In the genomic region with DNA sequence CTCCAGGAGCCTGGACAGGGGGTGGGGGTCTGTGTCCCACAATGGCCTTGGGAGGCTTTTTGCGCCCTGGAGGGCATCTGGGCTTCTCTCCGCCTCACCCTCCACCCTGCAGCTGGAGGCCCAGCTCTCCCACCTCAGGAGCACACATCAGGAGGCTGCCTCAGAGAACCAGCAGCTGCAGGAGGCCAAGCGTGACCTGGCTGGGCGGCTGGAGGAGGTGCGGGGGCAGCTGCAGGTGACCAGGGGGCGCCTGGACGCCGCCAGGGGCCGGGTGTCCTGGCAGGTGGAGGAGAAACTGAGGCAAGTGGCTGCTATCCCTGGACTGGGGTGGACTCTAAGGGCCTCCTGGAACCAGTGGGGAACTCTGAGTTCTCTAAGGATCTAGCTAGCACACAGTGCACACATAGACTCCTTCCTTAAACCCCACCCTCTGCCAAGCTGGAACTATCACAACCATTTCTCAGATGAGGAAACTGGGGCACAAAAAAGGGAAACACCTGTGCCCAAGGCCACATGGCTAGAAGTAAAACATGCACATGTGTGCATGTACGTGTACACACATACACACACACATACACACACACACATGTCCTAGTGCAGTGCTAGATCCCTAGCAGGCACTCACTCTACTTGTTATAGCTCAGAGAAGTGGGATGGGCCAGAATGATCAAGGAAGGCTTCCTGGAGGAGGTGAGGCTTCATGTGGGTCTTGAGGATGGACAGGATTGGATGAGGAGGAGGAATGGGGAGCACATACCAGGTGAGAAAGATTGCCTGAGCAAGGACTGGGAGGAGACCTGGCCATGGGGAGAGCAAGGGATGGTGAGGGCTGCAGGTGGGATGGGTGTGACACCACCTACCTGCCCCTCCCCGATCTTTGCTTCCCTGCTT, we compare ENCODE assay signal across 25 cellular contexts. TPM values are rescaled to one million over a fixed set of nuclear protein-coding genes. Genes with fewer than 3 reads are reported as not detected.
DNase-seq lines count a peak whose midpoint lies in the region; ATAC-seq, FAIRE-seq and TF ChIP-seq lines count a peak whose summit lies in the region.
"Had no signal": no experiment of that assay in that cellular context is flagged by ENCODE, and none has a peak within 500 bp of the region (broad histone marks: within the 10 kb centered on the region; RNA-seq: fewer than 3 reads in every experiment).

No MANE protein-coding gene starts in this region.

- no peaks in the 10 kb centered on the region for H3K27me3 Mint-ChIP-seq in activated CD4-positive, alpha-beta T cell treated with anti-CD3 and anti-CD28 coated beads, Interleukin-2, amount 10 ng/mL, durations not matched to agents 24 days and 14 days
- H3K27me3 Mint-ChIP-seq in endodermal cell (ENCODE audit: insufficient read depth) = no peaks in the 10 kb centered on the region
- no peaks in the 10 kb centered on the region for H3K27me3 Mint-ChIP-seq in stimulated activated memory B cell treated with anti-CD40 and anti-IgM and Interleukin-4, amounts not matched to agents 10 μg/mL and 1 μg/mL and 100 μg/mL, for 72 hours

- H3K9me3 ChIP-seq in endodermal cell (ENCODE audit: control insufficient read depth, low read length) (no peaks in the 10 kb centered on the region), small intestine (ENCODE audit: control insufficient read depth, low read depth) (no peaks in the 10 kb centered on the region)

- ATAC-seq in stimulated activated memory B cell treated with anti-CD40 and anti-IgM and Interleukin-4, amounts not matched to agents 10 μg/mL and 1 μg/mL and 100 μg/mL, for 72 hours = peak; percentile 17
- ATAC-seq: SK-N-SH treated with all-trans-retinoic acid at 6 μM for 48 hours had no signal

- H3K36me3 Mint-ChIP-seq in activated CD4-positive, alpha-beta T cell treated with anti-CD3 and anti-CD28 coated beads, Interleukin-2, amount 10 ng/mL, durations not matched to agents 24 days and 14 days (ENCODE audit: low read depth) = no peaks in the 10 kb centered on the region
- H3K36me3 Mint-ChIP-seq in endodermal cell (ENCODE audit: low read depth) = no peaks in the 10 kb centered on the region
- H3K36me3 Mint-ChIP-seq in stimulated activated memory B cell treated with anti-CD40 and anti-IgM and Interleukin-4, amounts not matched to agents 10 μg/mL and 1 μg/mL and 100 μg/mL, for 72 hours = no peaks in the 10 kb centered on the region

- TF ChIP-seq CTCF in endodermal cell (conservative IDR thresholded peaks at IDR 0.05) = no peak

- peak overlapping the region; percentile 32 for H3K27ac Mint-ChIP-seq in activated CD4-positive, alpha-beta T cell treated with anti-CD3 and anti-CD28 coated beads, Interleukin-2, amount 10 ng/mL, durations not matched to agents 24 days and 14 days
- H3K27ac Mint-ChIP-seq in endodermal cell = no peak overlapping the region
- H3K27ac Mint-ChIP-seq in stimulated activated memory B cell treated with anti-CD40 and anti-IgM and Interleukin-4, amounts not matched to agents 10 μg/mL and 1 μg/mL and 100 μg/mL, for 72 hours = peak overlapping the region; percentile 7
- H3K27ac Mint-ChIP-seq: activated T-helper 1 cell treated with anti-CD3 and anti-CD28 coated beads, Interleukin-12 subunit alpha, Interleukin-12 subunit beta, Interleukin-2, Interleukin-4 antibody, amounts not matched to agents 30 ng/mL and 10 ng/mL and 1 ng/mL, durations not matched to agents 14 hours and 24 hours and 36 hours had no signal

- WGBS in endodermal cell (ENCODE audit: insufficient coverage in 1 of 2, insufficient read length in 1 of 2), 2 experiments = 90 to 100% methylated on average over 5 to 11 of the region's 11 CpGs
- WGBS in small intestine, 3 donors = 87 to 90% (median 88%) methylated on average over 11 of the region's 11 CpGs

- no peak overlapping the region for H3K4me3 ChIP-seq in endodermal cell (ENCODE audit: low read length)
- H3K4me3 ChIP-seq in small intestine (ENCODE audit: low read depth in 1 of 2, low read length in 2 of 2) = no peak overlapping the region
- H3K4me3 ChIP-seq: cardiac muscle cell, GM23248, hepatocyte, lung had no signal

- no peaks in the 10 kb centered on the region for H3K4me1 ChIP-seq in endodermal cell (ENCODE audit: control insufficient read depth, insufficient read depth, low read length)
- H3K4me1 ChIP-seq in small intestine (ENCODE audit: control insufficient read depth in 2 of 2, insufficient read depth in 1 of 2, low read depth in 1 of 2, low read length in 1 of 2) = no peaks in the 10 kb centered on the region

- no peak overlapping the region for H3K9ac ChIP-seq in endodermal cell (ENCODE audit: extremely low read depth, low read length, poor library complexity, severe bottlenecking)
- H3K9ac ChIP-seq: GM23248 had no signal

- peaks cover 8% of the 10 kb centered on the region for H3K4me1 Mint-ChIP-seq in activated CD4-positive, alpha-beta T cell treated with anti-CD3 and anti-CD28 coated beads, Interleukin-2, amount 10 ng/mL, durations not matched to agents 24 days and 14 days
- H3K4me1 Mint-ChIP-seq in endodermal cell = peaks cover 1% of the 10 kb centered on the region
- peaks cover 34% of the 10 kb centered on the region for H3K4me1 Mint-ChIP-seq in stimulated activated memory B cell treated with anti-CD40 and anti-IgM and Interleukin-4, amounts not matched to agents 10 μg/mL and 1 μg/mL and 100 μg/mL, for 72 hours

- no peak for DNase-seq in activated CD4-positive, alpha-beta T cell treated with anti-CD3 and anti-CD28 coated beads, Interleukin-2, amount 10 ng/mL, durations not matched to agents 24 days and 14 days
- no peak for DNase-seq in activated CD4-positive, alpha-beta T cell treated with anti-CD3 and anti-CD28 coated beads for 4 hours
- DNase-seq in HTR-8/SVneo (ENCODE audit: insufficient read length, low spot score) (no peak), endodermal cell (peak; percentile 32), Ammon's horn (ENCODE audit: low spot score) (no peak), small intestine (no peak), NCI-H2171 treated with DMSO at 0.1 percent for 48 hours (lab: John Stamatoyannopoulos, UW) (no peak)
- DNase-seq: activated CD8-positive, alpha-beta memory T cell treated with anti-CD3 and anti-CD28 coated beads for 24 hours; amniotic stem cell; dermis blood vessel endothelial cell; GM23248; Kasumi-1; NCI-H1105 treated with DMSO at 0.1 percent for 48 hours; NCI-H2171; NCI-H774; stimulated activated CD4-positive, alpha-beta T cell treated with anti-CD3 and anti-CD28 coated beads, Interleukin-4, amount 100 ng/mL, for 1 hour had no signal

- intact Hi-C loops in activated CD4-positive, alpha-beta T cell treated with anti-CD3 and anti-CD28 coated beads, Interleukin-2, amount 10 ng/mL, durations not matched to agents 24 days and 14 days (cut with micrococcal nuclease) = loop anchor here (5.0 kb wide), 1 partner anchor 37 kb away; no protein-coding TSS in a partner anchor

- H3K36me3 ChIP-seq in endodermal cell (ENCODE audit: control insufficient read depth, insufficient read depth, low read length) (no peaks in the 10 kb centered on the region), small intestine (ENCODE audit: control insufficient read depth in 2 of 2, insufficient read depth in 2 of 2, low read length in 2 of 2) (no peaks in the 10 kb centered on the region)
- H3K36me3 ChIP-seq: cardiac muscle cell had no signal

- H3K27me3 ChIP-seq in endodermal cell (ENCODE audit: control insufficient read depth, insufficient read depth, low read length, poor library complexity, severe bottlenecking) (no peaks in the 10 kb centered on the region), small intestine (ENCODE audit: control insufficient read depth in 2 of 2, insufficient read depth in 2 of 2, low read length in 2 of 2) (no peaks in the 10 kb centered on the region)
- H3K27me3 ChIP-seq: cardiac muscle cell, hepatocyte had no signal

- FAIRE-seq in HTR-8/SVneo (lab: Jason Lieb, UNC) = peak; percentile 90
- FAIRE-seq in small intestine (lab: Jason Lieb, UNC) = no peak
- FAIRE-seq: A204.1, islet of Langerhans had no signal

- H3K27ac ChIP-seq in endodermal cell (ENCODE audit: low read depth, low read length) (no peak overlapping the region), small intestine (ENCODE audit: low read depth in 1 of 2, low read length in 1 of 2) (no peak overlapping the region)
- H3K27ac ChIP-seq: cardiac muscle cell, GM23248, hepatocyte had no signal

- no peak overlapping the region for H3K4me3 Mint-ChIP-seq in activated CD4-positive, alpha-beta T cell treated with anti-CD3 and anti-CD28 coated beads, Interleukin-2, amount 10 ng/mL, durations not matched to agents 24 days and 14 days
- H3K4me3 Mint-ChIP-seq in endodermal cell = no peak overlapping the region
- H3K4me3 Mint-ChIP-seq in stimulated activated memory B cell treated with anti-CD40 and anti-IgM and Interleukin-4, amounts not matched to agents 10 μg/mL and 1 μg/mL and 100 μg/mL, for 72 hours = no peak overlapping the region
- H3K4me3 Mint-ChIP-seq: activated T-helper 1 cell treated with anti-CD3 and anti-CD28 coated beads, Interleukin-12 subunit alpha, Interleukin-12 subunit beta, Interleukin-2, Interleukin-4 antibody, amounts not matched to agents 30 ng/mL and 10 ng/mL and 1 ng/mL, durations not matched to agents 14 hours and 24 hours and 36 hours had no signal

- no peaks in the 10 kb centered on the region for H3K9me3 Mint-ChIP-seq in activated CD4-positive, alpha-beta T cell treated with anti-CD3 and anti-CD28 coated beads, Interleukin-2, amount 10 ng/mL, durations not matched to agents 24 days and 14 days
- H3K9me3 Mint-ChIP-seq in endodermal cell = no peaks in the 10 kb centered on the region
- H3K9me3 Mint-ChIP-seq in stimulated activated memory B cell treated with anti-CD40 and anti-IgM and Interleukin-4, amounts not matched to agents 10 μg/mL and 1 μg/mL and 100 μg/mL, for 72 hours = no peaks in the 10 kb centered on the region
- H3K9me3 Mint-ChIP-seq: activated T-helper 1 cell treated with anti-CD3 and anti-CD28 coated beads, Interleukin-12 subunit alpha, Interleukin-12 subunit beta, Interleukin-2, Interleukin-4 antibody, amounts not matched to agents 30 ng/mL and 10 ng/mL and 1 ng/mL, durations not matched to agents 14 hours and 24 hours and 36 hours had no signal

RNA-seq across cellular contexts. Expression of a gene that starts 22.9 kb away (rescaled TPM):
- 0.07 TPM in 1 of 2 replicates, not detected in the other for total RNA-seq in activated CD4-positive, alpha-beta T cell treated with anti-CD3 and anti-CD28 coated beads, Interleukin-2, amount 10 ng/mL, durations not matched to agents 24 days and 14 days
- total RNA-seq in endodermal cell = not detected
- polyA plus RNA-seq in endodermal cell (2013, experiment 1 of 2) = not detected
- not detected for polyA plus RNA-seq in endodermal cell (2013, experiment 2 of 2)
- polyA plus RNA-seq in small intestine = under 1 TPM in 2 of 3 donors, not detected in 1; 0.18 to 0.22 TPM
- total RNA-seq: cardiac muscle cell, GM23248, hepatocyte, skeletal muscle tissue had no signal
- polyA plus RNA-seq: cardiac muscle cell, GM23248, hepatocyte had no signal

RNA-seq across cellular contexts. Expression of a gene that starts 42.0 kb away (rescaled TPM):
- 77.8 and 82.7 TPM in 2 replicates for total RNA-seq in activated CD4-positive, alpha-beta T cell treated with anti-CD3 and anti-CD28 coated beads, Interleukin-2, amount 10 ng/mL, durations not matched to agents 24 days and 14 days
- 1 to 10 TPM; 1.9 to 3.7 TPM for total RNA-seq in endodermal cell
- polyA plus RNA-seq in endodermal cell (2013, experiment 1 of 2) = 45.0 TPM
- 50.3 TPM for polyA plus RNA-seq in endodermal cell (2013, experiment 2 of 2)
- polyA plus RNA-seq in small intestine = 100 to 1,000 TPM in 2 of 3 donors, 10 to 100 TPM in 1; 96.8 to 464 (median 327) TPM

Comparison
In these comparisons a context has a peak if more than half of its experiments do, and no peak if none do; other contexts are left out.
1. RNA of a gene that starts 42.0 kb away (total RNA-seq): 77.8 to 82.7 TPM in activated CD4-positive, alpha-beta T cell treated with anti-CD3 and anti-CD28 coated beads, Interleukin-2, amount 10 ng/mL, durations not matched to agents 24 days and 14 days; 1.9 to 3.7 TPM in endodermal cell; every median in the first group is over 10 times any median in the second.